In the genomic region with DNA sequence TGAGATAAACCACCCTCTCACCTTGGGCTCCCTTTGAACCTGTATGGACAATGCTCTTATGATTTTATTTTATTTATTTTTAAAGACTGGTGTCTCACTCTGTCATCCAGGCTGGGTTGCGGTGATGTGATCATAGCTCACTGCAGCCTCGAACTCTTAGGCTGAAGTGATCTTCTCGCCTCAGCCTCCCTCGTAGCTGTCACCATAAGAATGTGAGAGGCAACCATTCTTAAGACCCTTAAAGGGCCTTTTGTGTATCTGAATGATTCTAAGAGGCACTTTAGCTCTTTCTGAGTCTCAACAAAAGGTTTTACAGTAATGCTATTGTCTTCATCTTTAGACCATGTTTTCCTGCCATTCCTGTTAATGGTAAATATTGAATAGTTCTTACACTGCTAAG, we compare ENCODE assay signal across 1 cellular context.
A peak's percentile ranks its signal among the peaks of the same experiment; 100 is the strongest.
TF ChIP-seq lines count a peak whose summit lies in the region.

No MANE protein-coding gene starts in this region.

TF ChIP-seq in K562, 482 proteins besides CTCF, POLR2A, EP300 and RAD21:
- TF ChIP-seq FOXJ2 (tag; IDR thresholded peaks at IDR 0.05) (0 out of 2 replicates have a peak, but pooled peaks have one; percentile 23), RBM25 (IDR thresholded peaks at IDR 0.05; ENCODE audit: low read depth, low read length, severe bottlenecking) (no peak), MCM7 (IDR thresholded peaks at IDR 0.05) (no peak), ZNF780A (CRISPR knock-in tag; IDR thresholded peaks at IDR 0.05) (no peak), MAFF (IDR thresholded peaks at IDR 0.05; ENCODE audit: low read length) (no peak)
- TF ChIP-seq, protein P1, sequence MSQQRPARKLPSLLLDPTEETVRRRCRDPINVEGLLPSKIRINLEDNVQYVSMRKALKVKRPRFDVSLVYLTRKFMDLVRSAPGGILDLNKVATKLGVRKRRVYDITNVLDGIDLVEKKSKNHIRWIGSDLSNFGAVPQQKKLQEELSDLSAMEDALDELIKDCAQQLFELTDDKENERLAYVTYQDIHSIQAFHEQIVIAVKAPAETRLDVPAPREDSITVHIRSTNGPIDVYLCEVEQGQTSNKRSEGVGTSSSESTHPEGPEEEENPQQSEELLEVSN (IDR thresholded peaks at IDR 0.05; ENCODE audit: borderline replicate concordance in 1 of 2, extremely low read depth in 1 of 2, insufficient read depth in 1 of 2, insufficient read length in 1 of 2, low read depth in 1 of 2, low read length in 1 of 2, poor library complexity in 1 of 2, severe bottlenecking in 1 of 2): no peak
- TF ChIP-seq, protein P2, sequence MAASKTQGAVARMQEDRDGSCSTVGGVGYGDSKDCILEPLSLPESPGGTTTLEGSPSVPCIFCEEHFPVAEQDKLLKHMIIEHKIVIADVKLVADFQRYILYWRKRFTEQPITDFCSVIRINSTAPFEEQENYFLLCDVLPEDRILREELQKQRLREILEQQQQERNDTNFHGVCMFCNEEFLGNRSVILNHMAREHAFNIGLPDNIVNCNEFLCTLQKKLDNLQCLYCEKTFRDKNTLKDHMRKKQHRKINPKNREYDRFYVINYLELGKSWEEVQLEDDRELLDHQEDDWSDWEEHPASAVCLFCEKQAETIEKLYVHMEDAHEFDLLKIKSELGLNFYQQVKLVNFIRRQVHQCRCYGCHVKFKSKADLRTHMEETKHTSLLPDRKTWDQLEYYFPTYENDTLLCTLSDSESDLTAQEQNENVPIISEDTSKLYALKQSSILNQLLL (CRISPR knock-in tag; IDR thresholded peaks at IDR 0.05; ENCODE audit: borderline replicate concordance): no peak
TF ChIP-seq in K562: peak in this region for 1.
